15 cellular contexts compared by ENCODE assay signal in genomic region chr5:66246621-66247020, GRCh38.
A peak's percentile ranks its signal among the peaks of the same experiment; 100 is the strongest.
DNase-seq lines count a peak whose midpoint lies in the region; ATAC-seq, FAIRE-seq and TF ChIP-seq lines count a peak whose summit lies in the region.
"Had no signal": no experiment of that assay in that cellular context is flagged by ENCODE, and none has a peak within 500 bp of the region (broad histone marks: within the 10 kb centered on the region; RNA-seq: fewer than 3 reads in every experiment).

No MANE protein-coding gene starts in this region.

- H3K36me3 ChIP-seq in ACC112 (ENCODE audit: insufficient read depth, low read length) (no peaks in the 10 kb centered on the region), astrocyte (ENCODE audit: insufficient read depth, low read length) (no peaks in the 10 kb centered on the region)

- H3K9me3 Mint-ChIP-seq in HFFc6 (no peaks in the 10 kb centered on the region), astrocyte (ENCODE audit: unreplicated experiment) (no peaks in the 10 kb centered on the region)
- H3K9me3 Mint-ChIP-seq: dendritic cell treated with granulocyte-macrophage colony-stimulating factor and Interleukin-4, amounts not matched to agents 40 ng/mL and 50 ng/mL, for 4 days; memory B cell; T-cell had no signal

- DNase-seq in HFFc6 (peak; percentile 23), astrocyte (ENCODE audit: low read depth) (peak; percentile 78), foreskin keratinocyte (peak in 1 of 2 donors; percentile 55), amygdala (lab: John Stamatoyannopoulos, UW) (no peak), left colon (no peak), NCI-H2081 (lab: John Stamatoyannopoulos, UW) (no peak)
- DNase-seq: activated CD4-positive, CD25-positive, alpha-beta regulatory T cell treated with anti-CD3 and anti-CD28 coated beads, Interleukin-2, amount 50 U/mL, for 72 hours; OCI-M1; stimulated activated CD4-positive, alpha-beta T cell treated with anti-CD3 and anti-CD28 coated beads, Interleukin-12 subunit alpha, Interleukin-12 subunit beta, amount 100 ng/mL, for 4 hours; T-cell had no signal

- H3K4me3 ChIP-seq in ACC112 (ENCODE audit: low read depth, low read length) (peak overlapping the region; percentile 45; the same call in 1 of the 2 replicates), astrocyte (ENCODE audit: insufficient read depth, low read depth, low read length) (no peak overlapping the region)

- TF ChIP-seq CTCF in HFFc6 (IDR thresholded peaks at IDR 0.05) (no peak), astrocyte (IDR thresholded peaks at IDR 0.05; ENCODE audit: insufficient read depth, low read depth, low read length) (no peak), foreskin keratinocyte (conservative IDR thresholded peaks at IDR 0.05) (no peak)

- FAIRE-seq in astrocyte (lab: Jason Lieb, UNC): peak; percentile 39
- FAIRE-seq: frontal cortex had no signal

- H3K36me3 Mint-ChIP-seq in HFFc6 (ENCODE audit: low read depth) (no peaks in the 10 kb centered on the region), astrocyte (ENCODE audit: low read depth, unreplicated experiment) (no peaks in the 10 kb centered on the region)
- H3K36me3 Mint-ChIP-seq: memory B cell, T-cell had no signal

- H3K27me3 Mint-ChIP-seq in HFFc6 (ENCODE audit: insufficient read depth) (no peaks in the 10 kb centered on the region; the same call in none of the 2 replicates), astrocyte (ENCODE audit: low read depth, unreplicated experiment) (peaks cover 4% of the 10 kb centered on the region)
- H3K27me3 Mint-ChIP-seq: dendritic cell treated with granulocyte-macrophage colony-stimulating factor and Interleukin-4, amounts not matched to agents 40 ng/mL and 50 ng/mL, for 4 days; T-cell had no signal

- no peak overlapping the region for H2AFZ ChIP-seq in ACC112 (ENCODE audit: low read length, unreplicated experiment)
- no peak overlapping the region for H2AFZ ChIP-seq in astrocyte (ENCODE audit: low read depth, low read length)

- intact Hi-C loops in left colon (cut with DNase I, micrococcal nuclease): no loop called here

- H3K4me1 Mint-ChIP-seq in HFFc6 (ENCODE audit: low read depth): peaks cover 7% of the 10 kb centered on the region; the same call in 1 of the 2 replicates
- H3K4me1 Mint-ChIP-seq in astrocyte (ENCODE audit: low read depth, unreplicated experiment): peaks cover 5% of the 10 kb centered on the region
- H3K4me1 Mint-ChIP-seq: memory B cell, T-cell had no signal

- no peaks in the 10 kb centered on the region for H4K20me1 ChIP-seq in astrocyte (ENCODE audit: insufficient read depth, low read length)

- H3K9ac ChIP-seq in astrocyte (ENCODE audit: low read length): no peak overlapping the region

- no peak overlapping the region for H3K4me3 Mint-ChIP-seq in HFFc6
- H3K4me3 Mint-ChIP-seq in astrocyte (ENCODE audit: unreplicated experiment): no peak overlapping the region
- H3K4me3 Mint-ChIP-seq: dendritic cell treated with granulocyte-macrophage colony-stimulating factor and Interleukin-4, amounts not matched to agents 40 ng/mL and 50 ng/mL, for 4 days; memory B cell; T-cell had no signal

- no peaks in the 10 kb centered on the region for H3K9me3 ChIP-seq in astrocyte (ENCODE audit: insufficient read depth, low read depth, low read length)

- H3K27me3 ChIP-seq in ACC112 (ENCODE audit: insufficient read depth, low read length) (no peaks in the 10 kb centered on the region), astrocyte (ENCODE audit: insufficient read depth, low read length) (no peaks in the 10 kb centered on the region), foreskin keratinocyte (no peaks in the 10 kb centered on the region)

- H3K27ac Mint-ChIP-seq in HFFc6 (no peak overlapping the region), astrocyte (ENCODE audit: unreplicated experiment) (no peak overlapping the region)
- H3K27ac Mint-ChIP-seq: dendritic cell treated with granulocyte-macrophage colony-stimulating factor and Interleukin-4, amounts not matched to agents 40 ng/mL and 50 ng/mL, for 4 days; memory B cell; T-cell had no signal

- H3K4me1 ChIP-seq in ACC112 (ENCODE audit: control insufficient read depth, insufficient read depth, low read length, unreplicated experiment) (peaks cover 17% of the 10 kb centered on the region), astrocyte (ENCODE audit: insufficient read depth, low read length) (peaks cover 29% of the 10 kb centered on the region), foreskin keratinocyte (peaks cover 17% of the 10 kb centered on the region)

- H3K4me2 ChIP-seq in astrocyte (ENCODE audit: low read length): peak overlapping the region; percentile 70

- ATAC-seq in foreskin keratinocyte (peak; percentile 68), HG03469 (IDR thresholded peaks at IDR 0.05; ENCODE audit: unreplicated experiment) (no peak), left colon (no peak)
- ATAC-seq: T-cell had no signal

- H3K79me2 ChIP-seq in ACC112 (ENCODE audit: control insufficient read depth, insufficient read depth, low read length, unreplicated experiment) (no peaks in the 10 kb centered on the region), astrocyte (ENCODE audit: insufficient read depth, low read length) (no peaks in the 10 kb centered on the region)

- H3K27ac ChIP-seq in ACC112 (ENCODE audit: low read depth, low read length) (peak overlapping the region; percentile 87), astrocyte (ENCODE audit: low read depth, low read length) (peak overlapping the region; percentile 79), foreskin keratinocyte (no peak overlapping the region)

Comparison
In these comparisons a context has a peak if more than half of its experiments do, and no peak if none do; other contexts are left out.
1. DNase-seq: peak in HFFc6 (single experiment) and astrocyte (single experiment); none in amygdala (0 of 56), left colon (0 of 2) and NCI-H2081 (0 of 2).